23 cellular contexts compared by ENCODE assay signal in genomic region chr12:55697686-55698085, GRCh38. TPM values are rescaled to one million over a fixed set of nuclear protein-coding genes. Genes with fewer than 3 reads are reported as not detected.
DNase-seq lines count a peak whose midpoint lies in the region; ATAC-seq and TF ChIP-seq lines count a peak whose summit lies in the region.
"Had no signal": no experiment of that assay in that cellular context is flagged by ENCODE, and none has a peak within 500 bp of the region (broad histone marks: within the 10 kb centered on the region; RNA-seq: fewer than 3 reads in every experiment).

No MANE protein-coding gene starts in this region.

- peaks cover 3% of the 10 kb centered on the region for H3K36me3 Mint-ChIP-seq in chondrocyte (ENCODE audit: low read depth)
- no peaks in the 10 kb centered on the region for H3K36me3 Mint-ChIP-seq in activated naive CD4-positive, alpha-beta T cell treated with anti-CD3 and anti-CD28 coated beads, Interleukin-2, amount 10 ng/mL, durations not matched to agents 7 days and 5 days
- H3K36me3 Mint-ChIP-seq: IgD-negative memory B cell had no signal

- H3K4me1 Mint-ChIP-seq in chondrocyte (ENCODE audit: low read depth) = no peaks in the 10 kb centered on the region
- no peaks in the 10 kb centered on the region for H3K4me1 Mint-ChIP-seq in activated naive CD4-positive, alpha-beta T cell treated with anti-CD3 and anti-CD28 coated beads, Interleukin-2, amount 10 ng/mL, durations not matched to agents 7 days and 5 days
- H3K4me1 Mint-ChIP-seq: IgD-negative memory B cell had no signal

- H3K27ac Mint-ChIP-seq in chondrocyte (ENCODE audit: unreplicated experiment) = no peak overlapping the region
- no peak overlapping the region for H3K27ac Mint-ChIP-seq in activated naive CD4-positive, alpha-beta T cell treated with anti-CD3 and anti-CD28 coated beads, Interleukin-2, amount 10 ng/mL, durations not matched to agents 7 days and 5 days
- H3K27ac Mint-ChIP-seq: IgD-negative memory B cell had no signal

- no peak overlapping the region for H3K4me3 ChIP-seq in left ventricle myocardium inferior
- no peak overlapping the region for H3K4me3 ChIP-seq in gastrocnemius medialis
- H3K4me3 ChIP-seq in uterus = no peak overlapping the region
- H3K4me3 ChIP-seq: HAP-1 had no signal

- no peak overlapping the region for H3K4me3 Mint-ChIP-seq in chondrocyte (ENCODE audit: unreplicated experiment)
- no peak overlapping the region for H3K4me3 Mint-ChIP-seq in activated naive CD4-positive, alpha-beta T cell treated with anti-CD3 and anti-CD28 coated beads, Interleukin-2, amount 10 ng/mL, durations not matched to agents 7 days and 5 days
- H3K4me3 Mint-ChIP-seq: IgD-negative memory B cell had no signal

- H3K27me3 ChIP-seq in left ventricle myocardium inferior (ENCODE audit: low read depth) = no peaks in the 10 kb centered on the region
- H3K27me3 ChIP-seq in gastrocnemius medialis = no peaks in the 10 kb centered on the region
- H3K27me3 ChIP-seq in uterus = no peaks in the 10 kb centered on the region

- H3K36me3 ChIP-seq in left ventricle myocardium inferior (peaks cover 70% of the 10 kb centered on the region), gastrocnemius medialis (peaks cover 0 to 69% of the 10 kb centered on the region in 2 donors), uterus (no peaks in the 10 kb centered on the region)
- H3K36me3 ChIP-seq: BE2C, HAP-1 had no signal

- no peaks in the 10 kb centered on the region for H3K27me3 Mint-ChIP-seq in chondrocyte (ENCODE audit: low read depth)
- peaks cover 21% of the 10 kb centered on the region for H3K27me3 Mint-ChIP-seq in activated naive CD4-positive, alpha-beta T cell treated with anti-CD3 and anti-CD28 coated beads, Interleukin-2, amount 10 ng/mL, durations not matched to agents 7 days and 5 days

- H3K4me1 ChIP-seq in left ventricle myocardium inferior = peaks cover 37% of the 10 kb centered on the region
- peaks cover 28 to 29% of the 10 kb centered on the region in 2 donors for H3K4me1 ChIP-seq in gastrocnemius medialis
- no peaks in the 10 kb centered on the region for H3K4me1 ChIP-seq in uterus
- H3K4me1 ChIP-seq: BE2C, HAP-1 had no signal

- H3K9me3 ChIP-seq in left ventricle myocardium inferior (replicated peaks) (no peaks in the 10 kb centered on the region), gastrocnemius medialis (no peaks in the 10 kb centered on the region), uterus (no peaks in the 10 kb centered on the region)
- H3K9me3 ChIP-seq: BE2C, HAP-1 had no signal

- H3K27ac ChIP-seq in left ventricle myocardium inferior (replicated peaks) (no peak overlapping the region), gastrocnemius medialis (peak overlapping the region; percentile 87 to 96 (median 92)), uterus (no peak overlapping the region)
- H3K27ac ChIP-seq: RWPE1 had no signal

- TF ChIP-seq CTCF in left ventricle myocardium inferior (IDR thresholded peaks at IDR 0.05; ENCODE audit: borderline replicate concordance) (no peak), chondrocyte (IDR thresholded peaks at IDR 0.05) (no peak), gastrocnemius medialis (IDR thresholded peaks at IDR 0.05 in 4 of 5, conservative IDR thresholded peaks at IDR 0.05 in 1 of 5) (no peak), uterus (IDR thresholded peaks at IDR 0.05) (no peak)

- intact Hi-C loops in cardiac septum (cut with DNase I) = no loop called here
- intact Hi-C loops in left ventricle myocardium inferior (cut with micrococcal nuclease) = no loop called here
- intact Hi-C loops in gastrocnemius medialis (cut with DNase I; ENCODE audit: low total_unique reads) = loop anchor here (1.0 kb wide), 1 partner anchor 11 kb away; no protein-coding TSS in a partner anchor
- intact Hi-C loops in uterus (cut with DNase I; ENCODE audit: low total_unique reads) = no loop called here

- H3K9me3 Mint-ChIP-seq in chondrocyte (ENCODE audit: low read depth) = no peaks in the 10 kb centered on the region
- H3K9me3 Mint-ChIP-seq in activated naive CD4-positive, alpha-beta T cell treated with anti-CD3 and anti-CD28 coated beads, Interleukin-2, amount 10 ng/mL, durations not matched to agents 7 days and 5 days = no peaks in the 10 kb centered on the region
- H3K9me3 Mint-ChIP-seq: IgD-negative memory B cell had no signal

- ATAC-seq in gastrocnemius medialis = no peak
- ATAC-seq in HG03280 (IDR thresholded peaks at IDR 0.05; ENCODE audit: unreplicated experiment) = no peak

- CTCF ChIA-PET in activated naive CD4-positive, alpha-beta T cell treated with anti-CD3 and anti-CD28 coated beads, Interleukin-2, amount 10 ng/mL, durations not matched to agents 7 days and 5 days (lab: Charles Lee) = interaction anchor here (1.9 kb wide), 1 partner anchor 8 kb away, joined by 6 read pairs; no protein-coding TSS in a partner anchor

- DNase-seq in cardiac septum (ENCODE audit: low spot score) (peak; percentile 14), left ventricle myocardium inferior (no peak), chondrocyte (ENCODE audit: low spot score) (peak; percentile 69), gastrocnemius medialis (peak in 1 of 2 donors; percentile 11), uterus (peak; percentile 5 to 8), HT-29 (ENCODE audit: low spot score) (no peak)
- no peak for DNase-seq in activated naive CD4-positive, alpha-beta T cell treated with anti-CD3 and anti-CD28 coated beads, Interleukin-2, amount 10 ng/mL, durations not matched to agents 7 days and 5 days
- DNase-seq: BE2C; DMS53; GDM1; NCI-H1105; NCI-H146; NCI-H2081; NCI-H2171; NCI-H345; NCI-H524; NCI-H774; NK-92 treated with Interleukin-12 subunit alpha and Interleukin-12 subunit beta, amount 100 ng/mL, for 24 hours; SIG-M5 had no signal

- TF ChIP-seq POLR2A in gastrocnemius medialis (IDR thresholded peaks at IDR 0.05) (no peak), uterus (IDR thresholded peaks at IDR 0.05) (no peak)

- in situ Hi-C loops in gastrocnemius medialis (cut with MboI; ENCODE audit: low sequenced_read_pairs in 4 of 4) = no loop called here

RNA-seq across cellular contexts. Expression of gene ITGA7, which starts 10.0 kb away (rescaled TPM):
- total RNA-seq in cardiac septum (806 TPM), left ventricle myocardium inferior (520 TPM), chondrocyte (5.6 to 32.4 TPM (median 31.6 TPM) in 3 replicates), gastrocnemius medialis (100 to 1,000 TPM in 2 of 4 donors, 10 to 100 TPM in 2; 69.7 to 206 (median 92.0) TPM), uterus (100 to 1,000 TPM in 1 of 4 donors, 10 to 100 TPM in 2, 1 to 10 TPM in 1; 6.8 to 167 (median 29.4) TPM)
- 4.6 and 4.7 TPM in 2 replicates for total RNA-seq in HT-29 (2014; rRNA removed; shearing (Covaris generic))

RNA-seq across cellular contexts. Expression of gene BLOC1S1, which starts 18.2 kb away (rescaled TPM):
- total RNA-seq in cardiac septum (97.7 TPM), left ventricle myocardium inferior (109 TPM), chondrocyte (67.3 to 78.4 TPM (median 77.2 TPM) in 3 replicates), gastrocnemius medialis (100 to 1,000 TPM; 255 to 434 (median 300) TPM), uterus (100 to 1,000 TPM in 3 of 4 donors, 10 to 100 TPM in 1; 53.6 to 238 (median 140) TPM)
- total RNA-seq in HT-29 (2014; rRNA removed; shearing (Covaris generic)) = 165 and 169 TPM in 2 replicates

RNA-seq across cellular contexts. Expression of gene RDH5, which starts 22.5 kb away (rescaled TPM):
- total RNA-seq in cardiac septum (26.3 TPM), left ventricle myocardium inferior (12.2 TPM), chondrocyte (2.3 to 3.7 TPM (median 3.2 TPM) in 3 replicates), gastrocnemius medialis (10 to 100 TPM in 1 of 4 donors, 1 to 10 TPM in 3; 3.8 to 10.3 (median 7.5) TPM), uterus (10 to 100 TPM in 2 of 4 donors, 1 to 10 TPM in 2; 4.1 to 16.8 (median 9.7) TPM)
- total RNA-seq in HT-29 (2014; rRNA removed; shearing (Covaris generic)) = 5.3 and 5.7 TPM in 2 replicates

RNA-seq across cellular contexts. Expression of gene CD63, which starts 31.1 kb away (rescaled TPM):
- total RNA-seq in cardiac septum (914 TPM), left ventricle myocardium inferior (705 TPM), chondrocyte (1,244 to 1,365 TPM (median 1,317 TPM) in 3 replicates), gastrocnemius medialis (1,000 to 10,000 TPM in 1 of 4 donors, 100 to 1,000 TPM in 3; 423 to 1,107 (median 634) TPM), uterus (100 to 1,000 TPM; 417 to 911 (median 637) TPM)
- 867 and 895 TPM in 2 replicates for total RNA-seq in HT-29 (2014; rRNA removed; shearing (Covaris generic))

RNA-seq across cellular contexts. Expression of gene GDF11, which starts 45.2 kb away (rescaled TPM):
- 18.0 TPM for total RNA-seq in cardiac septum
- 15.6 TPM for total RNA-seq in left ventricle myocardium inferior
- total RNA-seq in chondrocyte = 17.8 to 19.1 TPM (median 18.3 TPM) in 3 replicates
- 1 to 10 TPM in 2 of 4 donors, under 1 TPM in 2; 0.17 to 4.4 (median 1.1) TPM for total RNA-seq in gastrocnemius medialis
- 10 to 100 TPM in 1 of 4 donors, 1 to 10 TPM in 2, under 1 TPM in 1; 0.77 to 17.1 (median 5.0) TPM for total RNA-seq in uterus
- 2.0 and 3.8 TPM in 2 replicates for total RNA-seq in HT-29 (2014; rRNA removed; shearing (Covaris generic))

Comparison
In these comparisons a context has a peak if more than half of its experiments do, and no peak if none do; other contexts are left out.
1. DNase-seq: peak in cardiac septum (single experiment), chondrocyte (single experiment) and uterus (2 of 2); none in left ventricle myocardium inferior (single experiment), HT-29 (single experiment) and activated naive CD4-positive, alpha-beta T cell treated with anti-CD3 and anti-CD28 coated beads, Interleukin-2, amount 10 ng/mL, durations not matched to agents 7 days and 5 days (single experiment).
2. H3K27ac ChIP-seq: peak in gastrocnemius medialis (4 of 4); none in left ventricle myocardium inferior (single experiment) and uterus (0 of 2).